Comparison of ENCODE assay signal across 1 cellular context in the genomic region with DNA sequence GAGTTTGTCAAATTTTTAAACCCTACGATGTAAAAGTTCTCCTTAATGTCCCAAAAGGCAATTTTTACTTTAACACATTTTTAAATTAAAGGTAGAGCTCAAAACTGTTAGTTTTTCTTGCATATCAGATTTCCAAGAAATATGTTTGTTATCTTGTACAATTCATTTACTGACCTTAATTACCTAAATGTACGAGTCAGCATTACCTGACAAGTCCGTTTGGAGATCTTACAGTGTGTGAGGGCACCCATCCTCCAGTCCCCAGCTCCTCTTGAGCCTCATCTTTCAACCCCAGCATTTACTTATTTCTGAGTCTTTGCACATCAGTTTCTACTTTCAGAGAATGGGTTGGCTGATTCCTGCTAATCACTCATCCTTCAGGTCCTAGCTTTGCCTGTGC.
TF ChIP-seq lines count a peak whose summit lies in the region.

No MANE protein-coding gene starts in this region.

TF ChIP-seq in HepG2, 621 proteins besides CTCF, POLR2A, EP300 and RAD21:
- TF ChIP-seq MAFK (conservative IDR thresholded peaks at IDR 0.05 in 1 of 2, IDR thresholded peaks at IDR 0.05 in 1 of 2; ENCODE audit: low read length in 2 of 2) (peak; percentile 88 to 94), IKZF1 (IDR thresholded peaks at IDR 0.05) (no peak), TFDP1 (CRISPR knock-in tag; IDR thresholded peaks at IDR 0.05; ENCODE audit: borderline replicate concordance) (no peak), MAFF (IDR thresholded peaks at IDR 0.05; ENCODE audit: low read depth, low read length) (peak; percentile 90), ZNF260 (CRISPR knock-in tag; IDR thresholded peaks at IDR 0.05; ENCODE audit: borderline replicate concordance, low read depth) (no peak), KLF6 (CRISPR knock-in tag; IDR thresholded peaks at IDR 0.05) (no peak), SNAPC5 (CRISPR knock-in tag; IDR thresholded peaks at IDR 0.05; ENCODE audit: borderline replicate concordance) (no peak)
TF ChIP-seq in HepG2: peak in this region for 2.
